ENCODE assay signal across 8 cellular contexts in the genomic region with DNA sequence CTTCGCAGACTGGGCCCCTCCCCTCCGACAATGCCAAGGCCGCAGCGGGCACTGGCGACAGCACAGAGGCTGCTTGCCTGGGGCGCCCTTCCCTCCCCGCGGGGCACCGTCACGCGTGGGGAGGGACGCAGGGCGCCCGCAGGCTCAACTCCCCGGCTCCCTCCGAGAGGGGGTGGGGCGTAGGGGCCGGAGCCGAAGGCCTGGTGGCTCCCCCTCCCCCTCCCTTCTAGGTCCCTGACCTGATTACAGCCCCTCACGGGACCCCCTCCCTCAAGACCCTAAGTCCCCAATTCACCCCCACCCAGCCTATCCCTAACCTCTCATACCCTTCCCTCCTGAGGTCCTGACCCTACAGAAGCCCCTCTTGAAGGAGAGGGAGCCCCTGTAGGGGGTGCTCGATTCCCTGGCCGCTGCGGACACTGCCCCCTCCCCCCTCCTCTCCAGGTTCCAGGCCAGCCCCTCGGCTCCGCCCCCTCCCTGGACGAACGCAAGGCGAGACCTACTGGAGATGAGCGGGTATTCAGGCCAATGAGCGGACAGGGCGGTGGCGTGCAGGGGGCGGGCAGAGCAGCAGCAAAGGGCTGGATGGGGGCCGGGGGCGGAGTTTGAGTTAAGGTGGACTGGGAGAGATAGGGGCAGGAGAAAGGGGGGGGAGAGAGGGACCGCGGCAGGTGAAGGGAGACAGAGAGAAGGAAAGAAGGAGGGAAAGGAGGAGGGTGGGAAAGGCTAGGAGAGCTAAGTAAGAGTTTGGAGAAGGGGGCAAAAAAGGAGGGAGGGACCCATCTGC. TPM values are rescaled to one million over a fixed set of nuclear protein-coding genes. Genes with fewer than 3 reads are reported as not detected.
DNase-seq lines count a peak whose midpoint lies in the region; ATAC-seq and TF ChIP-seq lines count a peak whose summit lies in the region.

No MANE protein-coding gene starts in this region.

- peak overlapping the region; percentile 61 for H3K4me3 ChIP-seq in HFF-Myc (replicated peaks; ENCODE audit: low read depth, low read length)

- H3K36me3 Mint-ChIP-seq in activated naive CD4-positive, alpha-beta T cell treated with anti-CD3 and anti-CD28 coated beads, Interleukin-2, amount 50 U/mL, for 72 hours, result peaks cover 10 to 16% of the 10 kb centered on the region in 2 donors

- TF ChIP-seq CTCF in HFF-Myc (IDR thresholded peaks at IDR 0.05; ENCODE audit: low read depth, low read length, missing control alignments) (peak; percentile 61), omental fat pad (IDR thresholded peaks at IDR 0.05) (no peak)

- no peaks in the 10 kb centered on the region for H3K9me3 Mint-ChIP-seq in activated naive CD4-positive, alpha-beta T cell treated with anti-CD3 and anti-CD28 coated beads, Interleukin-2, amount 50 U/mL, for 72 hours

- DNase-seq in GDM1 (lab: John Stamatoyannopoulos, UW) (peak; percentile 97), HFF-Myc (ENCODE audit: extremely low read depth, low read depth) (peak; percentile 94), NCI-H1092 treated with DMSO at 0.1 percent for 48 hours (lab: John Stamatoyannopoulos, UW) (peak; percentile 100), glomerular visceral epithelial cell (ENCODE audit: extremely low spot score) (peak; percentile 100), omental fat pad (ENCODE audit: low spot score) (peak; percentile 97)
- peak; percentile 98 to 99 for DNase-seq in activated naive CD4-positive, alpha-beta T cell treated with anti-CD3 and anti-CD28 coated beads, Interleukin-2, amount 50 U/mL, for 72 hours (ENCODE audit: low spot score in 2 of 2)

- ATAC-seq in SK-N-SH treated with all-trans-retinoic acid at 6 μM for 48 hours (peak; percentile 77), omental fat pad (ENCODE audit: low FRiP score) (peak; percentile 79)
- ATAC-seq in activated naive CD4-positive, alpha-beta T cell treated with anti-CD3 and anti-CD28 coated beads, Interleukin-2, amount 50 U/mL, for 72 hours, result peak; percentile 69 to 74

- peak overlapping the region; percentile 94 for H3K27ac ChIP-seq in temporal lobe (ENCODE audit: low read depth, low read length)

- peak overlapping the region; percentile 92 to 96 for H3K27ac Mint-ChIP-seq in activated naive CD4-positive, alpha-beta T cell treated with anti-CD3 and anti-CD28 coated beads, Interleukin-2, amount 50 U/mL, for 72 hours

TF ChIP-seq in SK-N-SH treated with all-trans-retinoic acid at 6 μM for 48 hours, 23 proteins besides CTCF, POLR2A, EP300 and RAD21:
- TF ChIP-seq RARB (CRISPR knock-in tag; IDR thresholded peaks at IDR 0.05) (peak; percentile 52; the same call in 1 of the 2 replicates), ISL1 (CRISPR knock-in tag; IDR thresholded peaks at IDR 0.05) (no peak), ZNF565 (CRISPR knock-in tag; conservative IDR thresholded peaks at IDR 0.05; ENCODE audit: low read depth) (no peak), ZFP30 (CRISPR knock-in tag; IDR thresholded peaks at IDR 0.05) (no peak), SNAI2 (CRISPR knock-in tag; IDR thresholded peaks at IDR 0.05) (no peak), PPARA (CRISPR knock-in tag; IDR thresholded peaks at IDR 0.05; ENCODE audit: borderline replicate concordance) (no peak)
- TF ChIP-seq, protein P1, sequence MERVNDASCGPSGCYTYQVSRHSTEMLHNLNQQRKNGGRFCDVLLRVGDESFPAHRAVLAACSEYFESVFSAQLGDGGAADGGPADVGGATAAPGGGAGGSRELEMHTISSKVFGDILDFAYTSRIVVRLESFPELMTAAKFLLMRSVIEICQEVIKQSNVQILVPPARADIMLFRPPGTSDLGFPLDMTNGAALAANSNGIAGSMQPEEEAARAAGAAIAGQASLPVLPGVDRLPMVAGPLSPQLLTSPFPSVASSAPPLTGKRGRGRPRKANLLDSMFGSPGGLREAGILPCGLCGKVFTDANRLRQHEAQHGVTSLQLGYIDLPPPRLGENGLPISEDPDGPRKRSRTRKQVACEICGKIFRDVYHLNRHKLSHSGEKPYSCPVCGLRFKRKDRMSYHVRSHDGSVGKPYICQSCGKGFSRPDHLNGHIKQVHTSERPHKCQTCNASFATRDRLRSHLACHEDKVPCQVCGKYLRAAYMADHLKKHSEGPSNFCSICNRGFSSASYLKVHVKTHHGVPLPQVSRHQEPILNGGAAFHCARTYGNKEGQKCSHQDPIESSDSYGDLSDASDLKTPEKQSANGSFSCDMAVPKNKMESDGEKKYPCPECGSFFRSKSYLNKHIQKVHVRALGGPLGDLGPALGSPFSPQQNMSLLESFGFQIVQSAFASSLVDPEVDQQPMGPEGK (CRISPR knock-in tag; IDR thresholded peaks at IDR 0.05; ENCODE audit: borderline replicate concordance), result 0 out of 2 replicates have a peak, but pooled peaks have one; percentile 20
- TF ChIP-seq, protein P2, sequence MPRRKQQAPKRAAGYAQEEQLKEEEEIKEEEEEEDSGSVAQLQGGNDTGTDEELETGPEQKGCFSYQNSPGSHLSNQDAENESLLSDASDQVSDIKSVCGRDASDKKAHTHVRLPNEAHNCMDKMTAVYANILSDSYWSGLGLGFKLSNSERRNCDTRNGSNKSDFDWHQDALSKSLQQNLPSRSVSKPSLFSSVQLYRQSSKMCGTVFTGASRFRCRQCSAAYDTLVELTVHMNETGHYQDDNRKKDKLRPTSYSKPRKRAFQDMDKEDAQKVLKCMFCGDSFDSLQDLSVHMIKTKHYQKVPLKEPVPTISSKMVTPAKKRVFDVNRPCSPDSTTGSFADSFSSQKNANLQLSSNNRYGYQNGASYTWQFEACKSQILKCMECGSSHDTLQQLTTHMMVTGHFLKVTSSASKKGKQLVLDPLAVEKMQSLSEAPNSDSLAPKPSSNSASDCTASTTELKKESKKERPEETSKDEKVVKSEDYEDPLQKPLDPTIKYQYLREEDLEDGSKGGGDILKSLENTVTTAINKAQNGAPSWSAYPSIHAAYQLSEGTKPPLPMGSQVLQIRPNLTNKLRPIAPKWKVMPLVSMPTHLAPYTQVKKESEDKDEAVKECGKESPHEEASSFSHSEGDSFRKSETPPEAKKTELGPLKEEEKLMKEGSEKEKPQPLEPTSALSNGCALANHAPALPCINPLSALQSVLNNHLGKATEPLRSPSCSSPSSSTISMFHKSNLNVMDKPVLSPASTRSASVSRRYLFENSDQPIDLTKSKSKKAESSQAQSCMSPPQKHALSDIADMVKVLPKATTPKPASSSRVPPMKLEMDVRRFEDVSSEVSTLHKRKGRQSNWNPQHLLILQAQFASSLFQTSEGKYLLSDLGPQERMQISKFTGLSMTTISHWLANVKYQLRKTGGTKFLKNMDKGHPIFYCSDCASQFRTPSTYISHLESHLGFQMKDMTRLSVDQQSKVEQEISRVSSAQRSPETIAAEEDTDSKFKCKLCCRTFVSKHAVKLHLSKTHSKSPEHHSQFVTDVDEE (CRISPR knock-in tag; IDR thresholded peaks at IDR 0.05), result 0 out of 2 replicates have a peak, but pooled peaks have one; percentile 40
- TF ChIP-seq, protein P3, sequence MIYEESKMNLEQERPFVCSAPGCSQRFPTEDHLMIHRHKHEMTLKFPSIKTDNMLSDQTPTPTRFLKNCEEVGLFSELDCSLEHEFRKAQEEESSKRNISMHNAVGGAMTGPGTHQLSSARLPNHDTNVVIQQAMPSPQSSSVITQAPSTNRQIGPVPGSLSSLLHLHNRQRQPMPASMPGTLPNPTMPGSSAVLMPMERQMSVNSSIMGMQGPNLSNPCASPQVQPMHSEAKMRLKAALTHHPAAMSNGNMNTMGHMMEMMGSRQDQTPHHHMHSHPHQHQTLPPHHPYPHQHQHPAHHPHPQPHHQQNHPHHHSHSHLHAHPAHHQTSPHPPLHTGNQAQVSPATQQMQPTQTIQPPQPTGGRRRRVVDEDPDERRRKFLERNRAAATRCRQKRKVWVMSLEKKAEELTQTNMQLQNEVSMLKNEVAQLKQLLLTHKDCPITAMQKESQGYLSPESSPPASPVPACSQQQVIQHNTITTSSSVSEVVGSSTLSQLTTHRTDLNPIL (CRISPR knock-in tag; IDR thresholded peaks at IDR 0.05; ENCODE audit: low read depth), result no peak
TF ChIP-seq in SK-N-SH treated with all-trans-retinoic acid at 6 μM for 48 hours: peak in this region for 3.

RNA-seq across cellular contexts. Expression of a gene that starts 0.7 kb away (rescaled TPM):
- 100 to 1,000 TPM in 1 of 2 donors, 10 to 100 TPM in 1; 97.4 to 184 TPM for total RNA-seq in activated naive CD4-positive, alpha-beta T cell treated with anti-CD3 and anti-CD28 coated beads, Interleukin-2, amount 50 U/mL, for 72 hours
- total RNA-seq in omental fat pad (10 to 100 TPM; 38.6 to 66.4 (median 49.2) TPM), temporal lobe (1.5 TPM)

RNA-seq across cellular contexts. Expression of a gene that starts 8.5 kb away (rescaled TPM):
- under 1 TPM; 0.66 to 0.68 TPM for total RNA-seq in activated naive CD4-positive, alpha-beta T cell treated with anti-CD3 and anti-CD28 coated beads, Interleukin-2, amount 50 U/mL, for 72 hours
- total RNA-seq in omental fat pad (not detected), temporal lobe (not detected)

RNA-seq across cellular contexts. Expression of a gene that starts 18.7 kb away (rescaled TPM):
- total RNA-seq in activated naive CD4-positive, alpha-beta T cell treated with anti-CD3 and anti-CD28 coated beads, Interleukin-2, amount 50 U/mL, for 72 hours, result 10 to 100 TPM; 40.8 to 41.9 TPM
- total RNA-seq in omental fat pad, result 10 to 100 TPM; 26.8 to 43.8 (median 30.9) TPM
- 9.8 TPM for total RNA-seq in temporal lobe

RNA-seq across cellular contexts. Expression of a gene that starts 27.4 kb away (rescaled TPM):
- total RNA-seq in activated naive CD4-positive, alpha-beta T cell treated with anti-CD3 and anti-CD28 coated beads, Interleukin-2, amount 50 U/mL, for 72 hours, result 100 to 1,000 TPM; 202 to 308 TPM
- total RNA-seq in omental fat pad (10 to 100 TPM; 34.0 to 72.8 (median 43.2) TPM), temporal lobe (11.8 TPM)

RNA-seq across cellular contexts. Expression of a gene that starts 31.3 kb away (rescaled TPM):
- 10 to 100 TPM; 50.3 to 76.2 TPM for total RNA-seq in activated naive CD4-positive, alpha-beta T cell treated with anti-CD3 and anti-CD28 coated beads, Interleukin-2, amount 50 U/mL, for 72 hours
- total RNA-seq in omental fat pad (100 to 1,000 TPM; 152 to 265 (median 171) TPM), temporal lobe (7.4 TPM)

Comparison
In these comparisons a context has a peak if more than half of its experiments do, and no peak if none do; other contexts are left out.
1. Peak in every context shown above with its lines: DNase-seq, ATAC-seq, H3K4me3 ChIP-seq and H3K27ac ChIP-seq.
2. RNA of a gene that starts 0.7 kb away (total RNA-seq): 97.4 to 184 TPM in activated naive CD4-positive, alpha-beta T cell treated with anti-CD3 and anti-CD28 coated beads, Interleukin-2, amount 50 U/mL, for 72 hours and 38.6 to 66.4 TPM in omental fat pad; 1.5 TPM in temporal lobe (single experiment); every median in the first group is over 10 times any median in the second.